In genomic region chr2:86000131-86000937, GRCh38 we compare ENCODE assay signal across 11 cellular contexts.
DNase-seq lines count a peak whose midpoint lies in the region; ATAC-seq and TF ChIP-seq lines count a peak whose summit lies in the region.
"Had no signal": no experiment of that assay in that cellular context is flagged by ENCODE, and none has a peak within 500 bp of the region (broad histone marks: within the 10 kb centered on the region; RNA-seq: fewer than 3 reads in every experiment).

No MANE protein-coding gene starts in this region.

- no peaks in the 10 kb centered on the region for H3K27me3 Mint-ChIP-seq in activated naive CD8-positive, alpha-beta T cell treated with anti-CD3 and anti-CD28 coated beads for 36 hours
- H3K27me3 Mint-ChIP-seq in natural killer cell (ENCODE audit: low read depth in 2 of 2), result no peaks in the 10 kb centered on the region

- TF ChIP-seq CTCF in KMS-11 (conservative IDR thresholded peaks at IDR 0.05; ENCODE audit: low read depth, low read length) (no peak), natural killer cell (IDR thresholded peaks at IDR 0.05) (no peak)

- 0 out of 2 replicates have a peak, but pooled peaks cover 3% of the 10 kb centered on the region for H3K9me3 ChIP-seq in MG63

- peak overlapping the region; percentile 87 for H3K27ac ChIP-seq in KMS-11

- H3K4me1 Mint-ChIP-seq in activated naive CD8-positive, alpha-beta T cell treated with anti-CD3 and anti-CD28 coated beads for 36 hours, result peaks cover 47% of the 10 kb centered on the region
- peaks cover 24 to 47% of the 10 kb centered on the region in 2 donors for H3K4me1 Mint-ChIP-seq in natural killer cell

- H3K4me1 ChIP-seq in KMS-11 (ENCODE audit: low read depth, poor library complexity, severe bottlenecking), result peaks cover 71% of the 10 kb centered on the region

- H3K4me3 Mint-ChIP-seq in activated naive CD8-positive, alpha-beta T cell treated with anti-CD3 and anti-CD28 coated beads for 36 hours, result no peak overlapping the region
- no peak overlapping the region for H3K4me3 Mint-ChIP-seq in natural killer cell

- no peaks in the 10 kb centered on the region for H4K20me1 ChIP-seq in KMS-11 (ENCODE audit: insufficient read depth)

- peaks cover 4% of the 10 kb centered on the region for H3K36me3 Mint-ChIP-seq in activated naive CD8-positive, alpha-beta T cell treated with anti-CD3 and anti-CD28 coated beads for 36 hours
- no peaks in the 10 kb centered on the region for H3K36me3 Mint-ChIP-seq in natural killer cell

- H3K9ac ChIP-seq in KMS-11, result peak overlapping the region; percentile 61; the same call in 1 of the 2 replicates

- ATAC-seq in natural killer cell, result no peak
- no peak for ATAC-seq in HG02938 (IDR thresholded peaks at IDR 0.05; ENCODE audit: unreplicated experiment)
- ATAC-seq in GM21723 (IDR thresholded peaks at IDR 0.05; ENCODE audit: unreplicated experiment), result no peak

- intact Hi-C loops in natural killer cell (cut with micrococcal nuclease), result no loop called here

- H3K36me3 ChIP-seq in KMS-11 (ENCODE audit: insufficient read depth) (no peaks in the 10 kb centered on the region), MG63 (no peaks in the 10 kb centered on the region)

- no peaks in the 10 kb centered on the region for H3K79me2 ChIP-seq in KMS-11 (ENCODE audit: insufficient read depth, low read depth)

- peak; percentile 63 for DNase-seq in CD1c-positive myeloid dendritic cell (ENCODE audit: extremely low spot score)
- no peak for DNase-seq in activated naive CD8-positive, alpha-beta T cell treated with anti-CD3 and anti-CD28 coated beads for 36 hours
- DNase-seq in natural killer cell, result no peak
- DNase-seq in MG63, result no peak
- DNase-seq in G401 (ENCODE audit: low spot score), result no peak
- DNase-seq: DMS79 treated with DMSO at 0.1 percent for 48 hours, KG1, RPMI8226 had no signal

- H3K4me3 ChIP-seq in KMS-11 (IDR thresholded peaks at IDR 0.05; ENCODE audit: insufficient read depth, low read depth, low read length), result no peak overlapping the region
- H3K4me3 ChIP-seq in MG63, result no peak overlapping the region

- no peak overlapping the region for H2AFZ ChIP-seq in KMS-11 (ENCODE audit: low read depth)

- peaks cover 8% of the 10 kb centered on the region for H3K9me3 Mint-ChIP-seq in activated naive CD8-positive, alpha-beta T cell treated with anti-CD3 and anti-CD28 coated beads for 36 hours
- H3K9me3 Mint-ChIP-seq in natural killer cell, result no peaks in the 10 kb centered on the region

- in situ Hi-C loops in G401 (cut with HindIII; ENCODE audit: low sequenced_read_pairs), result no loop called here

- H3K4me2 ChIP-seq in KMS-11, result peak overlapping the region; percentile 90

- H3K27me3 ChIP-seq in KMS-11 (ENCODE audit: insufficient read depth, low read depth) (no peaks in the 10 kb centered on the region), MG63 (no peaks in the 10 kb centered on the region)

- H3K27ac Mint-ChIP-seq in activated naive CD8-positive, alpha-beta T cell treated with anti-CD3 and anti-CD28 coated beads for 36 hours, result peak overlapping the region; percentile 71
- peak overlapping the region; percentile 83 to 88 for H3K27ac Mint-ChIP-seq in natural killer cell
